17 cellular contexts compared by ENCODE assay signal in the genomic region with DNA sequence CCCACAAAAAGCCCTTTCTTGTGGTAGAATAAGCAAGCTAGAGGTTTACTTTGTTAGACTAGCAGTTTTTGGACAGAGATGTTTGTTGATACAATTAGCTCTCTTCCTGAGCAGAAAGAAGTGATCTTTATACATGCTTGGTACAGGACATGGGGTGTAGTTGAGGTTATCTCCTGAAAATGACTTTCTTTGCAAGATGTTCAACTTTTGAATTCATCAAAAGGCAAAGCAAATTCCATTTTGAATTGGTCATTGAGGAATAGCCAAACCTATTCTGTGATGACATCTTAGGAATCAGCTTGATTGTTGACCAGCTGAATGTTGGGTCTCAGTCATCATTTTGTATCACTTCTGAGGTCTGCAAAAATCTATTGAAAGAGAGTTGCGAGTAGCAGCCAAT. TPM values are rescaled to one million over a fixed set of nuclear protein-coding genes. Genes with fewer than 3 reads are reported as not detected.
A peak's percentile ranks its signal among the peaks of the same experiment; 100 is the strongest.
DNase-seq lines count a peak whose midpoint lies in the region; ATAC-seq and TF ChIP-seq lines count a peak whose summit lies in the region.
"Had no signal": no experiment of that assay in that cellular context is flagged by ENCODE, and none has a peak within 500 bp of the region (broad histone marks: within the 10 kb centered on the region; RNA-seq: fewer than 3 reads in every experiment).

No MANE protein-coding gene starts in this region.

- H3K27me3 ChIP-seq in endodermal cell (ENCODE audit: control insufficient read depth, insufficient read depth, low read length, poor library complexity, severe bottlenecking) (no peaks in the 10 kb centered on the region), neural cell (ENCODE audit: insufficient read depth, low read depth, low read length) (no peaks in the 10 kb centered on the region)

- peaks cover 87% of the 10 kb centered on the region for H3K79me2 ChIP-seq in neural cell (replicated peaks; ENCODE audit: insufficient read depth, low read length)

- H3K36me3 ChIP-seq in endodermal cell (ENCODE audit: control insufficient read depth, insufficient read depth, low read length) (peaks cover 23% of the 10 kb centered on the region), neural cell (ENCODE audit: insufficient read depth, low read length) (no peaks in the 10 kb centered on the region)

- H3K9me3 ChIP-seq in endodermal cell (ENCODE audit: control insufficient read depth, low read length) (no peaks in the 10 kb centered on the region), neural cell (ENCODE audit: low read length) (no peaks in the 10 kb centered on the region)

- H3K27ac Mint-ChIP-seq in brain = peak overlapping the region in 4 of 5 experiments; percentile 52 to 88 (median 79)
- no peak overlapping the region for H3K27ac Mint-ChIP-seq in endodermal cell
- H3K27ac Mint-ChIP-seq: CD14-positive monocyte had no signal

- in situ Hi-C loops in G401 (cut with HindIII; ENCODE audit: low sequenced_read_pairs) = no loop called here

- no peak for TF ChIP-seq EP300 in neural cell (conservative IDR thresholded peaks at IDR 0.05; ENCODE audit: poor library complexity, severe bottlenecking)

- no peak overlapping the region for H3K27ac ChIP-seq in endodermal cell (ENCODE audit: low read depth, low read length)
- H3K27ac ChIP-seq in neural cell (ENCODE audit: low read length) = no peak overlapping the region
- H3K27ac ChIP-seq: GM23248, KMS-11, PC-9 had no signal

- H3K4me3 ChIP-seq in endodermal cell (ENCODE audit: low read length) = peak overlapping the region; percentile 83
- peak overlapping the region; percentile 79 for H3K4me3 ChIP-seq in neural cell (ENCODE audit: low read length)
- H3K4me3 ChIP-seq: GM12878, GM23248, PC-9 had no signal

- intact Hi-C loops in left cardiac atrium (cut with DNase I) = no loop called here

- TF ChIP-seq RAD21 in neural cell (conservative IDR thresholded peaks at IDR 0.05) = no peak

- H3K4me1 Mint-ChIP-seq in brain (peaks cover 88% of the 10 kb centered on the region), endodermal cell (peaks cover 68% of the 10 kb centered on the region)

- H3K9me3 Mint-ChIP-seq in brain (peaks cover 0 to 3% (median 0%) of the 10 kb centered on the region in 5 experiments), endodermal cell (no peaks in the 10 kb centered on the region)

- H3K9ac ChIP-seq in endodermal cell (ENCODE audit: extremely low read depth, low read length, poor library complexity, severe bottlenecking) (no peak overlapping the region), neural cell (ENCODE audit: low read length) (peak overlapping the region; percentile 8)
- H3K9ac ChIP-seq: GM23248, KMS-11 had no signal

- no peak overlapping the region for H2AFZ ChIP-seq in neural cell (ENCODE audit: low read depth, low read length)
- H2AFZ ChIP-seq: GM23248, PC-9 had no signal

- 86 to 94% methylated on average over 1 of the region's 1 CpG for WGBS in endodermal cell (ENCODE audit: insufficient coverage in 1 of 2, insufficient read length in 1 of 2), 2 experiments

- peak; percentile 59 for DNase-seq in G401 (ENCODE audit: low spot score)
- DNase-seq in endodermal cell = no peak
- no peak for DNase-seq in dedifferentiated amniotic fluid mesenchymal stem cell (ENCODE audit: extremely low spot score)
- no peak for DNase-seq in left cardiac atrium
- no peak for DNase-seq in middle frontal gyrus (ENCODE audit: extremely low spot score, low spot score)
- DNase-seq in superior temporal gyrus (ENCODE audit: extremely low spot score) = no peak
- DNase-seq: COR-L47, GM23248, NCI-H1092, NCI-H2227 treated with DMSO at 0.1 percent for 48 hours, NCI-H526 treated with DMSO at 0.1 percent for 48 hours, PC-9 had no signal

- peak overlapping the region; percentile 74 for H3K4me2 ChIP-seq in neural cell (ENCODE audit: low read length)
- H3K4me2 ChIP-seq: KMS-11, PC-9 had no signal

- H3K4me3 Mint-ChIP-seq in brain (peak overlapping the region in 4 of 5 experiments; percentile 38 to 96 (median 92)), endodermal cell (no peak overlapping the region)
- H3K4me3 Mint-ChIP-seq: CD14-positive monocyte had no signal

- H3K36me3 Mint-ChIP-seq in brain (peaks cover 4% of the 10 kb centered on the region), endodermal cell (ENCODE audit: low read depth) (peaks cover 6% of the 10 kb centered on the region)

- ATAC-seq in left cardiac atrium = no peak
- ATAC-seq: GM12878 had no signal

- H3F3A ChIP-seq in neural cell (ENCODE audit: insufficient read depth, low read length, poor library complexity, severe bottlenecking) = peaks cover 10% of the 10 kb centered on the region

- TF ChIP-seq CTCF in brain (conservative IDR thresholded peaks at IDR 0.05) (no peak), endodermal cell (conservative IDR thresholded peaks at IDR 0.05) (no peak), neural cell (IDR thresholded peaks at IDR 0.05; ENCODE audit: poor library complexity, severe bottlenecking) (no peak)

- no peaks in the 10 kb centered on the region for H3K9me2 ChIP-seq in neural cell (ENCODE audit: insufficient read depth, low read length)

- no peaks in the 10 kb centered on the region for H4K20me1 ChIP-seq in neural cell (ENCODE audit: insufficient read depth)

- peaks cover 13% of the 10 kb centered on the region for H3K27me3 Mint-ChIP-seq in brain
- H3K27me3 Mint-ChIP-seq in endodermal cell (ENCODE audit: insufficient read depth) = peaks cover 11% of the 10 kb centered on the region

- peaks cover 27% of the 10 kb centered on the region for H3K4me1 ChIP-seq in endodermal cell (ENCODE audit: control insufficient read depth, insufficient read depth, low read length)

TF ChIP-seq in neural cell, 6 proteins besides CTCF, POLR2A, EP300 and RAD21:
- TF ChIP-seq TAF1 (IDR thresholded peaks at IDR 0.05; ENCODE audit: low read depth) = no peak
- TF ChIP-seq, protein P1, sequence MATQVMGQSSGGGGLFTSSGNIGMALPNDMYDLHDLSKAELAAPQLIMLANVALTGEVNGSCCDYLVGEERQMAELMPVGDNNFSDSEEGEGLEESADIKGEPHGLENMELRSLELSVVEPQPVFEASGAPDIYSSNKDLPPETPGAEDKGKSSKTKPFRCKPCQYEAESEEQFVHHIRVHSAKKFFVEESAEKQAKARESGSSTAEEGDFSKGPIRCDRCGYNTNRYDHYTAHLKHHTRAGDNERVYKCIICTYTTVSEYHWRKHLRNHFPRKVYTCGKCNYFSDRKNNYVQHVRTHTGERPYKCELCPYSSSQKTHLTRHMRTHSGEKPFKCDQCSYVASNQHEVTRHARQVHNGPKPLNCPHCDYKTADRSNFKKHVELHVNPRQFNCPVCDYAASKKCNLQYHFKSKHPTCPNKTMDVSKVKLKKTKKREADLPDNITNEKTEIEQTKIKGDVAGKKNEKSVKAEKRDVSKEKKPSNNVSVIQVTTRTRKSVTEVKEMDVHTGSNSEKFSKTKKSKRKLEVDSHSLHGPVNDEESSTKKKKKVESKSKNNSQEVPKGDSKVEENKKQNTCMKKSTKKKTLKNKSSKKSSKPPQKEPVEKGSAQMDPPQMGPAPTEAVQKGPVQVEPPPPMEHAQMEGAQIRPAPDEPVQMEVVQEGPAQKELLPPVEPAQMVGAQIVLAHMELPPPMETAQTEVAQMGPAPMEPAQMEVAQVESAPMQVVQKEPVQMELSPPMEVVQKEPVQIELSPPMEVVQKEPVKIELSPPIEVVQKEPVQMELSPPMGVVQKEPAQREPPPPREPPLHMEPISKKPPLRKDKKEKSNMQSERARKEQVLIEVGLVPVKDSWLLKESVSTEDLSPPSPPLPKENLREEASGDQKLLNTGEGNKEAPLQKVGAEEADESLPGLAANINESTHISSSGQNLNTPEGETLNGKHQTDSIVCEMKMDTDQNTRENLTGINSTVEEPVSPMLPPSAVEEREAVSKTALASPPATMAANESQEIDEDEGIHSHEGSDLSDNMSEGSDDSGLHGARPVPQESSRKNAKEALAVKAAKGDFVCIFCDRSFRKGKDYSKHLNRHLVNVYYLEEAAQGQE (IDR thresholded peaks at IDR 0.05; ENCODE audit: borderline replicate concordance) = no peak
TF ChIP-seq in neural cell: peak in this region for 0.

RNA-seq across cellular contexts. Expression of gene CPE, which starts 3.8 kb away (rescaled TPM):
- 14.6 and 44.4 TPM in 2 replicates for total RNA-seq in G401 (2014; rRNA removed; shearing (Covaris generic))
- 336 TPM for polyA plus RNA-seq in brain (ENCODE audit: insufficient read depth, low read depth, low replicate concordance)
- 100 to 1,000 TPM; 237 to 298 TPM for total RNA-seq in endodermal cell
- 128 TPM for polyA plus RNA-seq in endodermal cell (2013, experiment 1 of 2)
- polyA plus RNA-seq in endodermal cell (2013, experiment 2 of 2) = 134 TPM
- polyA plus RNA-seq in neural cell = 623 and 678 TPM in 2 replicates
- polyA minus RNA-seq in neural cell = 444 TPM in 2 replicates
- 10 to 100 TPM; 84.8 to 92.5 TPM for total RNA-seq in left cardiac atrium
- total RNA-seq: GM12878 had no signal

RNA-seq across cellular contexts. Expression of gene MSMO1, which starts 55.2 kb away (rescaled TPM):
- total RNA-seq in G401 (2014; rRNA removed; shearing (Covaris generic)) = 52.2 and 66.8 TPM in 2 replicates
- 32.6 TPM for polyA plus RNA-seq in brain (ENCODE audit: insufficient read depth, low read depth, low replicate concordance)
- 100 to 1,000 TPM; 106 to 109 TPM for total RNA-seq in endodermal cell
- polyA plus RNA-seq in endodermal cell (2013, experiment 1 of 2) = 314 TPM
- 329 TPM for polyA plus RNA-seq in endodermal cell (2013, experiment 2 of 2)
- polyA plus RNA-seq in neural cell = 222 and 242 TPM in 2 replicates
- polyA minus RNA-seq in neural cell = 267 and 291 TPM in 2 replicates
- total RNA-seq in left cardiac atrium = 10 to 100 TPM; 16.8 to 22.9 TPM
